25 cellular contexts compared by ENCODE assay signal in genomic region chr4:6252051-6252450, GRCh38. TPM values are rescaled to one million over a fixed set of nuclear protein-coding genes. Genes with fewer than 3 reads are reported as not detected.
DNase-seq lines count a peak whose midpoint lies in the region; ATAC-seq and TF ChIP-seq lines count a peak whose summit lies in the region.
"Had no signal": no experiment of that assay in that cellular context is flagged by ENCODE, and none has a peak within 500 bp of the region (broad histone marks: within the 10 kb centered on the region; RNA-seq: fewer than 3 reads in every experiment).

No MANE protein-coding gene starts in this region.

- no peaks in the 10 kb centered on the region for H3K9me2 ChIP-seq in OCI-LY7 (ENCODE audit: insufficient read depth, low read length)

- no peak for TF ChIP-seq CTCF in OCI-LY7 (conservative IDR thresholded peaks at IDR 0.05; ENCODE audit: low read length)

- H3K23ac ChIP-seq in neuronal stem cell (ENCODE audit: low read depth, low read length, poor library complexity), result no peak overlapping the region

- POLR2A ChIA-PET in OCI-LY7 (lab: Charles Lee), result no interaction called here

- H3K36me3 ChIP-seq in neuronal stem cell (replicated peaks in 1 of 2; ENCODE audit: control insufficient read depth in 2 of 2, insufficient read depth in 2 of 2, low read length in 2 of 2) (no peaks in the 10 kb centered on the region), OCI-LY7 (ENCODE audit: insufficient read depth, low read length) (no peaks in the 10 kb centered on the region)
- H3K36me3 ChIP-seq: BLaER1 had no signal

- H3K27ac ChIP-seq in neuronal stem cell (replicated peaks; ENCODE audit: low read length), result no peak overlapping the region
- H3K27ac ChIP-seq in substantia nigra (ENCODE audit: low read depth, low read length, poor library complexity, severe bottlenecking), result no peak overlapping the region
- H3K27ac ChIP-seq in OCI-LY7 (ENCODE audit: low read depth, low read length, poor library complexity, severe bottlenecking), result no peak overlapping the region
- H3K27ac ChIP-seq: BLaER1 had no signal

- H2BK12ac ChIP-seq in neuronal stem cell (ENCODE audit: low read length), result no peak overlapping the region

- H2AK5ac ChIP-seq in neuronal stem cell (ENCODE audit: low read depth, low read length), result peak overlapping the region; percentile 43

- no peak overlapping the region for H3K14ac ChIP-seq in neuronal stem cell (ENCODE audit: low read length)

- no peak overlapping the region for H4K8ac ChIP-seq in neuronal stem cell (ENCODE audit: low read depth, low read length)

- no peak overlapping the region for H2BK15ac ChIP-seq in neuronal stem cell (ENCODE audit: low read length)

- H4K20me1 ChIP-seq in OCI-LY7 (ENCODE audit: insufficient read depth, low read length), result no peaks in the 10 kb centered on the region
- H4K20me1 ChIP-seq: BLaER1 had no signal

- no CpG with 5 or more reads among the region's 8 CpGs for WGBS in neuronal stem cell (ENCODE audit: extremely low coverage in 2 of 2, insufficient read length in 2 of 2, insufficient replicate concordance in 1 of 2), 2 donors

- no TSS peak for BruUV-seq in OCI-LY7 (replicated peaks; lab: Mats Ljungman, UMichigan)

- H3K4ac ChIP-seq in neuronal stem cell (ENCODE audit: low read length), result no peak overlapping the region

- no peak overlapping the region for H2BK120ac ChIP-seq in neuronal stem cell (ENCODE audit: low read depth, low read length)

- H3K4me2 ChIP-seq in neuronal stem cell (ENCODE audit: insufficient read depth, low read length, poor library complexity, severe bottlenecking) (no peak overlapping the region), OCI-LY7 (ENCODE audit: low read length) (no peak overlapping the region)

- no peak overlapping the region for H2AFZ ChIP-seq in neuronal stem cell (ENCODE audit: low read length)
- H2AFZ ChIP-seq in OCI-LY7 (ENCODE audit: low read length), result no peak overlapping the region

- H3K9me3 ChIP-seq in neuronal stem cell (replicated peaks in 1 of 2; ENCODE audit: control insufficient read depth in 2 of 2, insufficient read depth in 1 of 2, low read depth in 1 of 2, low read length in 2 of 2), result no peaks in the 10 kb centered on the region
- no peaks in the 10 kb centered on the region for H3K9me3 ChIP-seq in OCI-LY7 (ENCODE audit: low read length)
- H3K9me3 ChIP-seq: Caco-2 had no signal

- DNase-seq in anterior cingulate cortex (lab: John Stamatoyannopoulos, UW) (peak in 45 of 58 donors; percentile 20 to 93 (median 65)), hippocampal formation (lab: John Stamatoyannopoulos, UW) (peak; percentile 35 to 48), neuronal stem cell (ENCODE audit: low spot score) (no peak), substantia nigra (lab: John Stamatoyannopoulos, UW) (peak in 38 of 49 donors; percentile 19 to 86 (median 54)), SIG-M5 treated with dmso at 0.1 percent for 504 hours (lab: John Stamatoyannopoulos, UW; ENCODE audit: unreplicated experiment) (no peak), OCI-LY7 (ENCODE audit: low spot score) (no peak)
- DNase-seq: Caco-2; CD4-positive, alpha-beta memory T cell; DMS 273 treated with DMSO at 0.1 percent for 48 hours; DMS79 treated with DMSO at 0.1 percent for 48 hours; KBM-7; MM.1S; NCI-H1048; NCI-H1417 treated with DMSO at 0.1 percent for 48 hours; NCI-H187; NCI-H446 treated with DMSO at 0.1 percent for 48 hours; NCI-H526 treated with DMSO at 0.1 percent for 48 hours; PC-3; Right ventricle myocardium superior had no signal

- CTCF ChIA-PET in OCI-LY7 (lab: Charles Lee; ENCODE audit: unreplicated experiment), result no interaction called here

- ATAC-seq in activated CD4-positive, CD25-positive, alpha-beta regulatory T cell treated with anti-CD3 and anti-CD28 coated beads, Interleukin-2, amount 50 U/mL, for 24 hours, result no peak
- ATAC-seq in HG03460 (IDR thresholded peaks at IDR 0.05; ENCODE audit: unreplicated experiment), result no peak
- ATAC-seq: GM12878, PC-3 had no signal

- H3K27me3 ChIP-seq in neuronal stem cell (ENCODE audit: control insufficient read depth in 3 of 3, insufficient read depth in 3 of 3, low read depth in 1 of 3, low read length in 3 of 3), result peaks cover 0 to 54% (median 0%) of the 10 kb centered on the region in 3 experiments

- H3K4me3 ChIP-seq in neuronal stem cell (ENCODE audit: low read length in 2 of 2), result no peak overlapping the region
- H3K4me3 ChIP-seq in OCI-LY7 (ENCODE audit: low read depth, low read length, poor library complexity, severe bottlenecking), result no peak overlapping the region
- H3K4me3 ChIP-seq: BLaER1, GM12878 had no signal

- H3K18ac ChIP-seq in neuronal stem cell (ENCODE audit: low read length), result no peak overlapping the region

- intact Hi-C loops in OCI-LY7 (cut with micrococcal nuclease; ENCODE audit: unreplicated experiment), result loop anchor here (5.0 kb wide), 1 partner anchor 295 kb away; no protein-coding TSS in a partner anchor

- no peak overlapping the region for H2BK5ac ChIP-seq in neuronal stem cell (ENCODE audit: low read length)

- no peaks in the 10 kb centered on the region for H3K79me2 ChIP-seq in OCI-LY7 (ENCODE audit: insufficient read depth, low read depth, low read length)

- H4K91ac ChIP-seq in neuronal stem cell (ENCODE audit: low read depth, low read length, poor library complexity), result no peak overlapping the region

- H3K79me1 ChIP-seq in neuronal stem cell (ENCODE audit: low read depth, low read length), result no peaks in the 10 kb centered on the region

- H3K4me1 ChIP-seq in neuronal stem cell (ENCODE audit: control insufficient read depth in 2 of 2, insufficient read depth in 1 of 2, low read depth in 1 of 2, low read length in 2 of 2), result peaks cover 0 to under 1% of the 10 kb centered on the region in 2 donors
- peaks cover under 1% of the 10 kb centered on the region for H3K4me1 ChIP-seq in OCI-LY7 (ENCODE audit: insufficient read depth, low read length, poor library complexity, severe bottlenecking)
- H3K4me1 ChIP-seq: Caco-2 had no signal

- H3K9ac ChIP-seq in neuronal stem cell (ENCODE audit: low read depth, low read length, poor library complexity), result no peak overlapping the region
- H3K9ac ChIP-seq: BLaER1 had no signal

RNA-seq across cellular contexts. Expression of gene WFS1, which starts 17.6 kb away (rescaled TPM):
- 16.3 TPM for polyA plus RNA-seq in neuronal stem cell (2013, experiment 1 of 2)
- polyA plus RNA-seq in neuronal stem cell (2013, experiment 2 of 2), result 16.4 TPM
- total RNA-seq in OCI-LY7 (2014; rRNA removed; shearing (Covaris generic)), result 4.9 and 6.1 TPM in 2 replicates
- total RNA-seq in OCI-LY7 (2022), result 14.3 and 14.5 TPM in 2 replicates

RNA-seq across cellular contexts. Expression of gene JAKMIP1, which starts 51.7 kb away (rescaled TPM):
- 2.2 TPM for polyA plus RNA-seq in neuronal stem cell (2013, experiment 1 of 2)
- 2.1 TPM for polyA plus RNA-seq in neuronal stem cell (2013, experiment 2 of 2)
- total RNA-seq in OCI-LY7 (2014; rRNA removed; shearing (Covaris generic)), result 5.1 and 6.0 TPM in 2 replicates
- total RNA-seq in OCI-LY7 (2022), result 4.0 and 4.6 TPM in 2 replicates
- total RNA-seq: Caco-2, HT1080, Right ventricle myocardium superior, RPMI7951 had no signal

Comparison
In these comparisons a context has a peak if more than half of its experiments do, and no peak if none do; other contexts are left out.
1. DNase-seq: peak in anterior cingulate cortex (45 of 58), hippocampal formation (2 of 2) and substantia nigra (38 of 49); none in neuronal stem cell (single experiment), SIG-M5 treated with dmso at 0.1 percent for 504 hours (single experiment) and OCI-LY7 (single experiment).